Comparison of ENCODE assay signal across 27 cellular contexts in genomic region chr4:167550021-167550420, GRCh38.
"Had no signal": no experiment of that assay in that cellular context is flagged by ENCODE, and none has a peak within 500 bp of the region (broad histone marks: within the 10 kb centered on the region; RNA-seq: fewer than 3 reads in every experiment).

No MANE protein-coding gene starts in this region.

- H3K36me3 ChIP-seq: Peyer's patch, SJCRH30 had no signal

- H3K27ac ChIP-seq: HL-60, KMS-11, PC-9, Peyer's patch, SJCRH30 had no signal

- H3K27me3 Mint-ChIP-seq: IgD-negative memory B cell had no signal

- H2AFZ ChIP-seq: PC-9 had no signal

- H3K27me3 ChIP-seq: Peyer's patch, SJCRH30 had no signal

- H3K9me3 ChIP-seq: Peyer's patch, SJCRH30 had no signal

- H3K4me2 ChIP-seq: KMS-11, PC-9 had no signal

- H3K36me3 Mint-ChIP-seq: IgD-negative memory B cell had no signal

- H3K9ac ChIP-seq: KMS-11 had no signal

- H3K4me3 ChIP-seq: K562, PC-9, Peyer's patch, SJCRH30 had no signal

- FAIRE-seq: HTR-8/SVneo, K562 had no signal

- H3K4me1 Mint-ChIP-seq: IgD-negative memory B cell had no signal

- ATAC-seq: K562, Right ventricle myocardium inferior, SK-N-SH treated with all-trans-retinoic acid at 6 μM for 48 hours had no signal

- H3K4me3 Mint-ChIP-seq: IgD-negative memory B cell had no signal

- H3K4me1 ChIP-seq: Peyer's patch, SJCRH30 had no signal

- H3K27ac Mint-ChIP-seq: IgD-negative memory B cell had no signal

- DNase-seq: Kasumi-1; MM.1S; MV-4-11; NCI-H1048; NCI-H1105; NCI-H1436 treated with DMSO at 0.1 percent for 48 hours; NCI-H1694; NCI-H1930; NCI-H2081; NCI-H2107; NCI-H2227 treated with DMSO at 0.1 percent for 48 hours; NCI-H524; NCI-H526 treated with DMSO at 0.1 percent for 48 hours; NCI-H774; NK-92 treated with Interleukin-12 subunit alpha and Interleukin-12 subunit beta, amount 100 ng/mL, for 24 hours; OCI-M1; PC-9; Peyer's patch; SHP77 treated with DMSO at 0.1 percent for 48 hours; SJCRH30 had no signal
